ENCODE assay signal across 16 cellular contexts in the genomic region with DNA sequence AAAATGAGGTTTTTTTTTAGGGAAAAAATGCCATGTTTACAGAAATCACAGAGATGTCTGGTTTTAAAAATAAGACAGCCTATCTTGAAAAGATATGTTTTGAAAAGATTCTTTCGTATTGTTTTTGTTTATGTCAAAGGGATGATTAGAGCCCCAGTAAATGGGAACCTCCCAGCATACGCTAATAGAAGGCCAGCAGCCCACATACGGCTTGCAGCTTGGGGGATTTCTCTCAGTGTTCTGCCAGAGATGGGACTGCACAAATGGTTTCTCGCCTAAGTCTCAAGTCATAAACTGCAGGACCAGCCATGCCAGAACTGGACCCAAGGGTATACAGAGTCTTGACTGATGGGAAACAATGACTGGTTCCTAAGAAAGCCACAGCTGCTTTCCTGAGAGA.
A peak's percentile ranks its signal among the peaks of the same experiment; 100 is the strongest.
DNase-seq lines count a peak whose midpoint lies in the region; ATAC-seq, FAIRE-seq and TF ChIP-seq lines count a peak whose summit lies in the region.
"Had no signal": no experiment of that assay in that cellular context is flagged by ENCODE, and none has a peak within 500 bp of the region (broad histone marks: within the 10 kb centered on the region; RNA-seq: fewer than 3 reads in every experiment).

No MANE protein-coding gene starts in this region.

- H2BK20ac ChIP-seq in H9 (ENCODE audit: low read depth, low read length, poor library complexity, severe bottlenecking) (no peak overlapping the region), H1 (ENCODE audit: low read length) (no peak overlapping the region)

- no peak for TF ChIP-seq RAD21 in H1 (IDR thresholded peaks at IDR 0.05 in 1 of 2, conservative IDR thresholded peaks at IDR 0.05 in 1 of 2; ENCODE audit: low read depth in 2 of 2, low read length in 2 of 2)

- H4K20me1 ChIP-seq in H9 (ENCODE audit: control insufficient read depth, insufficient read depth, insufficient read length) (no peaks in the 10 kb centered on the region), H1 (replicated peaks in 1 of 2; ENCODE audit: control insufficient read depth in 1 of 2, insufficient read depth in 2 of 2, low read length in 2 of 2) (no peaks in the 10 kb centered on the region)

- no peaks in the 10 kb centered on the region for H3K79me2 ChIP-seq in H9 (ENCODE audit: insufficient read depth, low read length)
- no peaks in the 10 kb centered on the region for H3K79me2 ChIP-seq in H1 (ENCODE audit: control insufficient read depth in 1 of 2, insufficient read depth in 2 of 2, low read length in 2 of 2)

- H3K27ac Mint-ChIP-seq in H9, result 0 out of 7 replicates have a peak overlapping the region, but pooled peaks of 1 of the 3 experiments have one; percentile 18
- H3K27ac Mint-ChIP-seq: B cell; CD4-positive, alpha-beta T cell had no signal

- peaks cover 4% of the 10 kb centered on the region in 2 experiments; a peak in 1 of 4 replicates for H3K4me1 Mint-ChIP-seq in H9
- H3K4me1 Mint-ChIP-seq: B cell had no signal

- H2BK12ac ChIP-seq in H9 (ENCODE audit: insufficient read length, low read depth, low read length) (no peak overlapping the region), H1 (ENCODE audit: low read depth, low read length) (no peak overlapping the region), neuronal stem cell (ENCODE audit: low read length) (no peak overlapping the region)

- H3K4ac ChIP-seq in H9 (ENCODE audit: low read depth, low read length) (no peak overlapping the region), H1 (replicated peaks; ENCODE audit: insufficient read length, low read depth, low read length) (no peak overlapping the region), neuronal stem cell (ENCODE audit: low read length) (no peak overlapping the region)

- H3K9ac ChIP-seq in H9 (ENCODE audit: extremely low read depth, insufficient read length, low read length) (no peak overlapping the region), H1 (replicated peaks in 1 of 4; ENCODE audit: extremely low read depth in 1 of 4, low read depth in 3 of 4, low read length in 3 of 4) (no peak overlapping the region), neuronal stem cell (ENCODE audit: low read depth, low read length, poor library complexity) (no peak overlapping the region)

- no peak for TF ChIP-seq EP300 in H1 (IDR thresholded peaks at IDR 0.05; ENCODE audit: borderline replicate concordance in 1 of 2, low read depth in 2 of 2, low read length in 2 of 2)

- no peaks in the 10 kb centered on the region for H3K23me2 ChIP-seq in H9 (ENCODE audit: insufficient read length, low read depth, low read length, poor library complexity, severe bottlenecking)
- H3K23me2 ChIP-seq in H1 (ENCODE audit: low read depth, low read length), result no peaks in the 10 kb centered on the region

- H3K36me3 Mint-ChIP-seq in H9 (ENCODE audit: insufficient read depth in 1 of 3, low read depth in 3 of 3), result no peaks in the 10 kb centered on the region

- intact Hi-C loops in left cardiac atrium (cut with DNase I), result no loop called here

- POLR2A ChIA-PET in H1 (lab: Charles Lee; ENCODE audit: partially characterized antibody), result no interaction called here

- ATAC-seq in left cardiac atrium, result no peak

- CTCF ChIA-PET in H1 (lab: Charles Lee; ENCODE audit: partially characterized antibody), result interaction anchor here (1.2 kb wide), 1 partner anchor 11 kb away, joined by 3 read pairs; no protein-coding TSS in a partner anchor

- H4K8ac ChIP-seq in H9 (replicated peaks; ENCODE audit: insufficient read length, low read depth, low read length) (no peak overlapping the region), H1 (ENCODE audit: extremely low read depth, insufficient read depth, low read length) (no peak overlapping the region), neuronal stem cell (ENCODE audit: low read depth, low read length) (no peak overlapping the region)

- H3K4me3 ChIP-seq in H1 (ENCODE audit: extremely low read depth in 1 of 4, insufficient read depth in 2 of 4, low read depth in 3 of 4, low read length in 4 of 4), result no peak overlapping the region
- H3K4me3 ChIP-seq in neuronal stem cell (ENCODE audit: low read length in 2 of 2), result no peak overlapping the region

- WGBS in H9 (ENCODE audit: extremely low coverage, insufficient read length, low lambda C conversion rate), result no CpG with 5 or more reads among the region's 4 CpGs
- WGBS in H1 (ENCODE audit: extremely low coverage in 1 of 2, insufficient coverage in 1 of 2, insufficient read length in 1 of 2, insufficient replicate concordance in 2 of 2, low coverage in 1 of 2, low lambda C conversion rate in 2 of 2, missing lambda C conversion rate in 1 of 2), 2 experiments, result 84% methylated on average over 4 of the region's 4 CpGs; no CpG with 5 or more reads in 1 of the 2 experiments
- no CpG with 5 or more reads among the region's 4 CpGs for WGBS in neuronal stem cell (ENCODE audit: extremely low coverage in 2 of 2, insufficient read length in 2 of 2, insufficient replicate concordance in 1 of 2), 2 donors

- H3K27ac ChIP-seq in H9 (ENCODE audit: insufficient read length, low read depth, low read length) (no peak overlapping the region), H1 (ENCODE audit: low read depth, low read length) (no peak overlapping the region), neuronal stem cell (replicated peaks; ENCODE audit: low read length) (peak overlapping the region; percentile 0)
- H3K27ac ChIP-seq: HL-60 had no signal

- no peak overlapping the region for H3K56ac ChIP-seq in H9 (ENCODE audit: insufficient read length, low read depth, low read length)
- H3K56ac ChIP-seq in H1 (replicated peaks; ENCODE audit: insufficient read length, low read depth, low read length), result no peak overlapping the region

- no peak overlapping the region for H2AK5ac ChIP-seq in H9 (ENCODE audit: insufficient read length, low read length)
- H2AK5ac ChIP-seq in H1 (ENCODE audit: low read depth, low read length), result no peak overlapping the region
- H2AK5ac ChIP-seq in neuronal stem cell (ENCODE audit: low read depth, low read length), result no peak overlapping the region

- H3K14ac ChIP-seq in H9 (ENCODE audit: insufficient read depth, low read length), result no peak overlapping the region
- no peak overlapping the region for H3K14ac ChIP-seq in H1 (ENCODE audit: insufficient read length)
- H3K14ac ChIP-seq in neuronal stem cell (ENCODE audit: low read length), result no peak overlapping the region

- peaks cover 4% of the 10 kb centered on the region; the same call in 1 of the 2 replicates for H3K4me1 ChIP-seq in H9 (ENCODE audit: insufficient read depth, low read length)
- peaks cover 0 to 3% (median 1%) of the 10 kb centered on the region in 4 experiments; a peak in 2 of 7 replicates for H3K4me1 ChIP-seq in H1 (replicated peaks in 1 of 4; ENCODE audit: control insufficient read depth in 3 of 4, insufficient read depth in 4 of 4, low read length in 3 of 4)
- H3K4me1 ChIP-seq in neuronal stem cell (ENCODE audit: control insufficient read depth in 2 of 2, insufficient read depth in 1 of 2, low read depth in 1 of 2, low read length in 2 of 2), result peaks cover 0 to 2% of the 10 kb centered on the region in 2 donors

- H3K79me1 ChIP-seq in H9 (ENCODE audit: insufficient read depth, low read depth, low read length, poor library complexity, severe bottlenecking) (no peaks in the 10 kb centered on the region), H1 (ENCODE audit: low read depth, low read length) (no peaks in the 10 kb centered on the region), neuronal stem cell (ENCODE audit: low read depth, low read length) (no peaks in the 10 kb centered on the region)

- H3K36me3 ChIP-seq in H1 (ENCODE audit: control insufficient read depth in 2 of 4, insufficient read depth in 4 of 4, low read length in 3 of 4) (no peaks in the 10 kb centered on the region), neuronal stem cell (replicated peaks in 1 of 2; ENCODE audit: control insufficient read depth in 2 of 2, insufficient read depth in 2 of 2, low read length in 2 of 2) (no peaks in the 10 kb centered on the region)

- peak overlapping the region; percentile 92 for H2AFZ ChIP-seq in H9 (ENCODE audit: low read length)
- peak overlapping the region; percentile 83; the same call in 1 of the 2 replicates for H2AFZ ChIP-seq in H1 (ENCODE audit: low read length)
- no peak overlapping the region for H2AFZ ChIP-seq in neuronal stem cell (ENCODE audit: low read length)

- H2BK5ac ChIP-seq in H9 (ENCODE audit: insufficient read length, low read length) (no peak overlapping the region), H1 (ENCODE audit: low read depth, low read length) (no peak overlapping the region), neuronal stem cell (ENCODE audit: low read length) (no peak overlapping the region)

- no peaks in the 10 kb centered on the region; the same call in 1 of the 2 replicates for H3K27me3 Mint-ChIP-seq in H9 (ENCODE audit: low read depth)
- H3K27me3 Mint-ChIP-seq: B cell; CD4-positive, alpha-beta T cell had no signal

- H2BK15ac ChIP-seq in H9 (ENCODE audit: low read depth, low read length) (no peak overlapping the region), H1 (ENCODE audit: low read length) (no peak overlapping the region), neuronal stem cell (ENCODE audit: low read length) (no peak overlapping the region)

- no peak overlapping the region for H4K91ac ChIP-seq in H9 (ENCODE audit: insufficient read length, low read depth, low read length)
- H4K91ac ChIP-seq in H1 (replicated peaks; ENCODE audit: insufficient read length, low read length), result no peak overlapping the region
- no peak overlapping the region for H4K91ac ChIP-seq in neuronal stem cell (ENCODE audit: low read depth, low read length, poor library complexity)

- FAIRE-seq in H1 (lab: Jason Lieb, UNC), result no peak
- FAIRE-seq: GM12891 had no signal

- no peak for TF ChIP-seq POLR2A in H1 (IDR thresholded peaks at IDR 0.05; ENCODE audit: control extremely low read depth in 1 of 2, low read depth in 2 of 2, low read length in 2 of 2)

- H3K9me3 ChIP-seq in H9 (ENCODE audit: control insufficient read depth, low read depth, low read length), result no peaks in the 10 kb centered on the region
- no peaks in the 10 kb centered on the region for H3K9me3 ChIP-seq in H1 (ENCODE audit: insufficient read depth in 2 of 2, low read depth in 1 of 2, low read length in 1 of 2)
- H3K9me3 ChIP-seq in neuronal stem cell (replicated peaks in 1 of 2; ENCODE audit: control insufficient read depth in 2 of 2, insufficient read depth in 1 of 2, low read depth in 1 of 2, low read length in 2 of 2), result no peaks in the 10 kb centered on the region

- no peak overlapping the region for H4K5ac ChIP-seq in H9 (ENCODE audit: insufficient read length, low read depth, low read length)
- no peak overlapping the region for H4K5ac ChIP-seq in H1 (ENCODE audit: insufficient read length, low read depth, low read length)

- H3K23ac ChIP-seq in H9 (ENCODE audit: insufficient read length, low read depth, low read length), result no peak overlapping the region
- H3K23ac ChIP-seq in H1 (ENCODE audit: insufficient read length), result no peak overlapping the region
- no peak overlapping the region for H3K23ac ChIP-seq in neuronal stem cell (ENCODE audit: low read depth, low read length, poor library complexity)

- no peak for TF ChIP-seq CTCF in H9 (conservative IDR thresholded peaks at IDR 0.05)
- no peak for TF ChIP-seq CTCF in H1 (IDR thresholded peaks at IDR 0.05; ENCODE audit: control extremely low read depth in 1 of 3, insufficient read depth in 1 of 3, low read depth in 1 of 3, low read length in 3 of 3)

- H3T11ph ChIP-seq in H9 (ENCODE audit: low read length), result no peak overlapping the region

- H3K18ac ChIP-seq in H9 (ENCODE audit: insufficient read length, low read depth, low read length) (no peak overlapping the region), H1 (ENCODE audit: extremely low read depth, low read length) (no peak overlapping the region), neuronal stem cell (ENCODE audit: low read length) (no peak overlapping the region)

- no peaks in the 10 kb centered on the region for H3K27me3 ChIP-seq in H9 (ENCODE audit: insufficient read depth, low read length)
- no peaks in the 10 kb centered on the region for H3K27me3 ChIP-seq in H1 (replicated peaks in 1 of 4; ENCODE audit: control insufficient read depth in 3 of 4, extremely low read depth in 1 of 4, insufficient read depth in 3 of 4, low read length in 3 of 4)
- no peaks in the 10 kb centered on the region for H3K27me3 ChIP-seq in neuronal stem cell (ENCODE audit: control insufficient read depth in 3 of 3, insufficient read depth in 3 of 3, low read depth in 1 of 3, low read length in 3 of 3)

- H3K4me2 ChIP-seq in H9 (ENCODE audit: insufficient read depth, insufficient read length, low read length), result no peak overlapping the region
- no peak overlapping the region for H3K4me2 ChIP-seq in H1 (ENCODE audit: insufficient read depth in 1 of 2, low read depth in 2 of 2, low read length in 2 of 2)
- H3K4me2 ChIP-seq in neuronal stem cell (ENCODE audit: insufficient read depth, low read length, poor library complexity, severe bottlenecking), result no peak overlapping the region

- no peaks in the 10 kb centered on the region; a peak in 1 of 5 replicates for H3K9me3 Mint-ChIP-seq in H9
- H3K9me3 Mint-ChIP-seq: CD4-positive, alpha-beta T cell had no signal

- H2BK120ac ChIP-seq in H9 (ENCODE audit: low read depth, low read length, poor library complexity, severe bottlenecking) (no peak overlapping the region), H1 (replicated peaks; ENCODE audit: low read depth, low read length) (no peak overlapping the region), neuronal stem cell (ENCODE audit: low read depth, low read length) (no peak overlapping the region)

- no peak overlapping the region for H3K4me3 Mint-ChIP-seq in H9
- H3K4me3 Mint-ChIP-seq: B cell; CD4-positive, alpha-beta T cell had no signal

- DNase-seq in NCI-H748 (lab: John Stamatoyannopoulos, UW; ENCODE audit: unreplicated experiment), result peak; percentile 35
- no peak for DNase-seq in NCI-H748 treated with DMSO at 0.1 percent for 48 hours (lab: John Stamatoyannopoulos, UW)
- DNase-seq in H9, result no peak
- no peak for DNase-seq in H1 (ENCODE audit: low read depth in 1 of 2, low spot score in 2 of 2)
- no peak for DNase-seq in neuronal stem cell (ENCODE audit: low spot score)
- no peak for DNase-seq in NCI-H2227 treated with DMSO at 0.1 percent for 48 hours (lab: John Stamatoyannopoulos, UW)
- no peak for DNase-seq in NCI-H1105 treated with DMSO at 0.1 percent for 48 hours (lab: John Stamatoyannopoulos, UW)
- no peak for DNase-seq in left cardiac atrium
- DNase-seq: C1 segment of cervical spinal cord; Calu3; CD4-positive, alpha-beta T cell; DMS79; GOT3 had no signal
